8 cellular contexts compared by ENCODE assay signal in the genomic region with DNA sequence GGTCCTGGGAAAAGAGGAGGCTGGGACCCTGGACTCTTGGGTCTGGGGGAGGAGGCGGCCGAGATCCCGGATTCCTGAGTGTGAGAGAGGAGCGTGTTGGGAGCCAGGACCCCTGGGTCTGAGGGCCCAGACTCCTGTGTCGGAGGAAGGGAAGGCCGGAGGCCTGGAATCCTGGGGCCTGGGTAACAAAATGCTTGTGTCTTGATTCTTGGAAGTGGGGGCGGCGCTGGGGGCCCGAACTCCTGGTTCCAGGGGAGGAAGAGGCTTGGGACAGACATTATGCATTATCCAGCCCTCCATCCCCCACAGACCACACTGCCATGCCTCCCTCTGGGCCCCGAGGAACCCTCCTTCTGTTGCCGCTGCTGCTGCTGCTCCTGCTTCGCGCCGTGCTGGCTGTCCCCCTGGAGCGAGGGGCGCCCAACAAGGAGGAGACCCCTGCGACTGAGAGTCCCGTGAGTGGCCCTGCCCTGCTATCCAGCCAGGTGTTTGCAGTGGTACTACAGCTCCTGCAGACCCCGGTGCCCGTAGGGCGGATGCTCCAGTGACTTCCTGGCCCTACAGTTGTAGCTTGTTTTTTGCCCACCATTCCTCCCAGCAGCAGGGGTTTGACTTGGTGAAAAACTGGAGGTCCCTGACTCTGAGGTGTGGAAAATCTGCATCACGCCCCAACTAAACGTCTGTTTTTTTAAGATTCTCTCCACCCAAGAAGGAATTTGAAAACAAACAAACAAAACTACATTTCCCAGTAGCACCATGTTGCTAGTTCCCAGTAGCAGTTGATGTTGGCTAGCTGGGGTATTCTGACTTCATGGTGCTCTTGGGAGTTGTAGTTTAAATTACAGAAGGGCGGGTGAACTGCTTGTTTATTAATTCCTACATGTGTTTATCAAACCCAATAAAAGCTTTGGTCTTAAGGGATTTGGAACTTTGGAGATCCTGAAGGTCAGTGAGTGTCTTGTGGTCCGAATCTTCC. TPM values are rescaled to one million over a fixed set of nuclear protein-coding genes. Genes with fewer than 3 reads are reported as not detected.
DNase-seq lines count a peak whose midpoint lies in the region; ATAC-seq, FAIRE-seq and TF ChIP-seq lines count a peak whose summit lies in the region.

No MANE protein-coding gene starts in this region.

- FAIRE-seq in GM19239 (lab: Jason Lieb, UNC): peak; percentile 90

- H3K27me3 ChIP-seq in SJCRH30 (no peaks in the 10 kb centered on the region), tibial artery (no peaks in the 10 kb centered on the region)

- H3K4me1 ChIP-seq in SJCRH30 (no peaks in the 10 kb centered on the region), tibial artery (peaks cover 0 to 39% (median 32%) of the 10 kb centered on the region in 4 donors)

- intact Hi-C loops in tibial artery (cut with DNase I; ENCODE audit: low total_unique reads): no loop called here

- ATAC-seq in GM21723 (IDR thresholded peaks at IDR 0.05; ENCODE audit: unreplicated experiment): no peak

- TF ChIP-seq CTCF in AG04449 (IDR thresholded peaks at IDR 0.05; ENCODE audit: insufficient read depth, low read length, missing control alignments) (no peak), coronary artery (IDR thresholded peaks at IDR 0.05) (no peak), tibial artery (IDR thresholded peaks at IDR 0.05) (no peak)

- CTCF ChIA-PET in AG04449 (lab: Yijun Ruan, JAX): interaction anchor here (0.8 to 2.2 kb wide), 5 partner anchors 14 to 73 kb away, joined by 3 to 8 read pairs (median 4); a partner anchor contains a TSS

- H3K4me3 ChIP-seq in AG04449 (ENCODE audit: low read depth, low read length): peak overlapping the region; percentile 97
- H3K4me3 ChIP-seq in SJCRH30: peak overlapping the region; percentile 71
- H3K4me3 ChIP-seq in coronary artery: peak overlapping the region; percentile 78
- H3K4me3 ChIP-seq in tibial artery: peak overlapping the region; percentile 67 to 81

- H3K9me3 ChIP-seq in SJCRH30 (replicated peaks) (no peaks in the 10 kb centered on the region), tibial artery (no peaks in the 10 kb centered on the region)

- DNase-seq in AG04449 (ENCODE audit: low read depth, low spot score) (no peak), GM19239 (ENCODE audit: insufficient read length, low spot score) (peak; percentile 65), SJCRH30 (no peak), coronary artery (ENCODE audit: low spot score) (no peak), lung microvascular endothelial cell (ENCODE audit: low read depth in 2 of 2) (peak; percentile 51 to 60), tibial artery (no peak), kidney glomerular epithelial cell (lab: John Stamatoyannopoulos, UW) (no peak)

- peaks cover 7% of the 10 kb centered on the region; the same call in 1 of the 2 replicates for H3K36me3 ChIP-seq in SJCRH30
- peaks cover 16 to 29% (median 17%) of the 10 kb centered on the region in 3 donors for H3K36me3 ChIP-seq in tibial artery

- H3K27ac ChIP-seq in SJCRH30: peak overlapping the region; percentile 39
- H3K27ac ChIP-seq in coronary artery: peak overlapping the region; percentile 80 to 86
- peak overlapping the region; percentile 88 for H3K27ac ChIP-seq in tibial artery

- POLR2A ChIA-PET in AG04449 (lab: Yijun Ruan, JAX): interaction anchor here (0.6 to 2.4 kb wide), 11 partner anchors 18 to 93 kb away, joined by 3 to 23 read pairs (median 4); a partner anchor contains a TSS

RNA-seq across cellular contexts. Expression of a gene that starts 0.7 kb away (rescaled TPM):
- 91.2 and 97.1 TPM in 2 replicates for total RNA-seq in SJCRH30 (2014; rRNA removed; shearing (Covaris generic))
- 118 and 160 TPM in 2 replicates for total RNA-seq in lung microvascular endothelial cell

RNA-seq across cellular contexts. Expression of a gene that starts 2.2 kb away (rescaled TPM):
- not detected in 2 replicates for total RNA-seq in SJCRH30 (2014; rRNA removed; shearing (Covaris generic))
- under 0.01 TPM in 2 replicates for total RNA-seq in lung microvascular endothelial cell

RNA-seq across cellular contexts. Expression of a gene that starts 28.5 kb away (rescaled TPM):
- total RNA-seq in SJCRH30 (2014; rRNA removed; shearing (Covaris generic)): 11.1 and 12.5 TPM in 2 replicates
- total RNA-seq in lung microvascular endothelial cell: 21.6 and 63.9 TPM in 2 replicates

RNA-seq across cellular contexts. Expression of a gene that starts 32.3 kb away (rescaled TPM):
- total RNA-seq in SJCRH30 (2014; rRNA removed; shearing (Covaris generic)): 19.3 and 26.6 TPM in 2 replicates
- total RNA-seq in lung microvascular endothelial cell: 2.4 and 7.1 TPM in 2 replicates

RNA-seq across cellular contexts. Expression of a gene that starts 32.7 kb away (rescaled TPM):
- not detected in 2 replicates for total RNA-seq in SJCRH30 (2014; rRNA removed; shearing (Covaris generic))
- total RNA-seq in lung microvascular endothelial cell: under 0.01 TPM in 1 of 2 replicates, not detected in the other

Comparison
In these comparisons a context has a peak if more than half of its experiments do, and no peak if none do; other contexts are left out.
1. DNase-seq: peak in GM19239 (single experiment) and lung microvascular endothelial cell (2 of 2); none in AG04449 (single experiment), SJCRH30 (0 of 2), coronary artery (single experiment), tibial artery (0 of 2) and kidney glomerular epithelial cell (single experiment).
2. Peak in every context shown above with its lines, with median percentiles within 50 percentile points of each other: H3K4me3 ChIP-seq and H3K27ac ChIP-seq.